Comparison of ENCODE assay signal across 1 cellular context in the genomic region with DNA sequence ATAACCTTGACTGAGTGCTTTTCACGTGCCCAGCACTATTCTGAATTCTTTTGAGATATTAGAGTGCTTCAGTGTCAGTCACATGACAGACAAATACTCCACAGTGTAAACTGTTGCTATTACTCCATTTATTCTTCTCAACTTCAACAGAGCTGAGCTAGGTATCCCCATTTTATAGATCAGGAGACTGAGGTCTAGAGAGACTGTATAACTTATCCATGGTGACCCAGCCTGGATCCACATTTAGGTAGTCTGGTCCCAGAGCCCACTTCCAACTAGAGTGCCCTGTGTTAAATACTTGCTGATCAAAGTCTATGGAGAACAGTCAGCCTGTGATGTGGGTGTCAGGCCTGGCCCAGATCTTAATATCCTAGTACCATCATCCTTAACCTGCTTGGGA.
TF ChIP-seq lines count a peak whose summit lies in the region.

No MANE protein-coding gene starts in this region.

TF ChIP-seq in liver, 16 proteins besides CTCF, POLR2A, EP300 and RAD21:
- TF ChIP-seq TAF1 (conservative IDR thresholded peaks at IDR 0.05): no peak
- TF ChIP-seq SP1 (IDR thresholded peaks at IDR 0.05): no peak
- TF ChIP-seq, protein P1, sequence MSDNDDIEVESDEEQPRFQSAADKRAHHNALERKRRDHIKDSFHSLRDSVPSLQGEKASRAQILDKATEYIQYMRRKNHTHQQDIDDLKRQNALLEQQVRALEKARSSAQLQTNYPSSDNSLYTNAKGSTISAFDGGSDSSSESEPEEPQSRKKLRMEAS (IDR thresholded peaks at IDR 0.05): no peak
- no peak for TF ChIP-seq HNF4A (conservative IDR thresholded peaks at IDR 0.05)
- TF ChIP-seq NR2F2 (IDR thresholded peaks at IDR 0.05): no peak
- TF ChIP-seq FOXA2 (IDR thresholded peaks at IDR 0.05): no peak
- no peak for TF ChIP-seq GABPA (IDR thresholded peaks at IDR 0.05 in 1 of 2, conservative IDR thresholded peaks at IDR 0.05 in 1 of 2)
- TF ChIP-seq ATF3 (IDR thresholded peaks at IDR 0.05): no peak
- no peak for TF ChIP-seq JUND (IDR thresholded peaks at IDR 0.05)
- TF ChIP-seq, protein P2, sequence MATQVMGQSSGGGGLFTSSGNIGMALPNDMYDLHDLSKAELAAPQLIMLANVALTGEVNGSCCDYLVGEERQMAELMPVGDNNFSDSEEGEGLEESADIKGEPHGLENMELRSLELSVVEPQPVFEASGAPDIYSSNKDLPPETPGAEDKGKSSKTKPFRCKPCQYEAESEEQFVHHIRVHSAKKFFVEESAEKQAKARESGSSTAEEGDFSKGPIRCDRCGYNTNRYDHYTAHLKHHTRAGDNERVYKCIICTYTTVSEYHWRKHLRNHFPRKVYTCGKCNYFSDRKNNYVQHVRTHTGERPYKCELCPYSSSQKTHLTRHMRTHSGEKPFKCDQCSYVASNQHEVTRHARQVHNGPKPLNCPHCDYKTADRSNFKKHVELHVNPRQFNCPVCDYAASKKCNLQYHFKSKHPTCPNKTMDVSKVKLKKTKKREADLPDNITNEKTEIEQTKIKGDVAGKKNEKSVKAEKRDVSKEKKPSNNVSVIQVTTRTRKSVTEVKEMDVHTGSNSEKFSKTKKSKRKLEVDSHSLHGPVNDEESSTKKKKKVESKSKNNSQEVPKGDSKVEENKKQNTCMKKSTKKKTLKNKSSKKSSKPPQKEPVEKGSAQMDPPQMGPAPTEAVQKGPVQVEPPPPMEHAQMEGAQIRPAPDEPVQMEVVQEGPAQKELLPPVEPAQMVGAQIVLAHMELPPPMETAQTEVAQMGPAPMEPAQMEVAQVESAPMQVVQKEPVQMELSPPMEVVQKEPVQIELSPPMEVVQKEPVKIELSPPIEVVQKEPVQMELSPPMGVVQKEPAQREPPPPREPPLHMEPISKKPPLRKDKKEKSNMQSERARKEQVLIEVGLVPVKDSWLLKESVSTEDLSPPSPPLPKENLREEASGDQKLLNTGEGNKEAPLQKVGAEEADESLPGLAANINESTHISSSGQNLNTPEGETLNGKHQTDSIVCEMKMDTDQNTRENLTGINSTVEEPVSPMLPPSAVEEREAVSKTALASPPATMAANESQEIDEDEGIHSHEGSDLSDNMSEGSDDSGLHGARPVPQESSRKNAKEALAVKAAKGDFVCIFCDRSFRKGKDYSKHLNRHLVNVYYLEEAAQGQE (IDR thresholded peaks at IDR 0.05): no peak
- no peak for TF ChIP-seq HNF4G (IDR thresholded peaks at IDR 0.05)
- TF ChIP-seq EGR1 (IDR thresholded peaks at IDR 0.05; ENCODE audit: low read depth in 2 of 2): no peak
- no peak for TF ChIP-seq FOXA1 (IDR thresholded peaks at IDR 0.05)
- TF ChIP-seq YY1 (IDR thresholded peaks at IDR 0.05): no peak
- TF ChIP-seq, protein P3, sequence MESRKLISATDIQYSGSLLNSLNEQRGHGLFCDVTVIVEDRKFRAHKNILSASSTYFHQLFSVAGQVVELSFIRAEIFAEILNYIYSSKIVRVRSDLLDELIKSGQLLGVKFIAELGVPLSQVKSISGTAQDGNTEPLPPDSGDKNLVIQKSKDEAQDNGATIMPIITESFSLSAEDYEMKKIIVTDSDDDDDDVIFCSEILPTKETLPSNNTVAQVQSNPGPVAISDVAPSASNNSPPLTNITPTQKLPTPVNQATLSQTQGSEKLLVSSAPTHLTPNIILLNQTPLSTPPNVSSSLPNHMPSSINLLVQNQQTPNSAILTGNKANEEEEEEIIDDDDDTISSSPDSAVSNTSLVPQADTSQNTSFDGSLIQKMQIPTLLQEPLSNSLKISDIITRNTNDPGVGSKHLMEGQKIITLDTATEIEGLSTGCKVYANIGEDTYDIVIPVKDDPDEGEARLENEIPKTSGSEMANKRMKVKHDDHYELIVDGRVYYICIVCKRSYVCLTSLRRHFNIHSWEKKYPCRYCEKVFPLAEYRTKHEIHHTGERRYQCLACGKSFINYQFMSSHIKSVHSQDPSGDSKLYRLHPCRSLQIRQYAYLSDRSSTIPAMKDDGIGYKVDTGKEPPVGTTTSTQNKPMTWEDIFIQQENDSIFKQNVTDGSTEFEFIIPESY (IDR thresholded peaks at IDR 0.05): no peak
- no peak for TF ChIP-seq RXRA (IDR thresholded peaks at IDR 0.05)
TF ChIP-seq in liver: peak in this region for 0.
